ENCODE assay signal across 8 cellular contexts in genomic region chr20:53609501-53610445, GRCh38.
DNase-seq lines count a peak whose midpoint lies in the region; ATAC-seq and TF ChIP-seq lines count a peak whose summit lies in the region.

No MANE protein-coding gene starts in this region.

- H3K4me1 ChIP-seq in OCI-LY3 (ENCODE audit: low read length) (peaks cover 21% of the 10 kb centered on the region), iPS-15b (ENCODE audit: control insufficient read depth, insufficient read depth, low read length) (peaks cover 22% of the 10 kb centered on the region)

- H3K4me3 ChIP-seq in OCI-LY3 (ENCODE audit: low read length) (peak overlapping the region; percentile 11), iPS-15b (ENCODE audit: low read depth, low read length) (peak overlapping the region; percentile 16)

- H3K27me3 ChIP-seq in OCI-LY3 (ENCODE audit: low read depth, low read length) (no peaks in the 10 kb centered on the region), iPS-15b (ENCODE audit: control insufficient read depth, insufficient read depth, low read length) (no peaks in the 10 kb centered on the region)

- DNase-seq in DMS153 (lab: John Stamatoyannopoulos, UW): peak; percentile 97
- peak; percentile 58 for DNase-seq in activated T-helper 1 cell treated with Interleukin-2 at 50 U/mL for 16 hours (ENCODE audit: low read depth)
- DNase-seq in stimulated activated CD4-positive, alpha-beta T cell treated with anti-CD3 and anti-CD28 coated beads, Interleukin-2, amount 100 ng/mL, for 24 hours: peak; percentile 72 to 78
- no peak for DNase-seq in germinal center (ENCODE audit: low spot score)
- no peak for DNase-seq in COLO668 (lab: John Stamatoyannopoulos, UW; ENCODE audit: unreplicated experiment)

- ATAC-seq in HG03135 (IDR thresholded peaks at IDR 0.05; ENCODE audit: unreplicated experiment): peak; percentile 46

- no peaks in the 10 kb centered on the region for H3K79me2 ChIP-seq in OCI-LY3 (ENCODE audit: low read length)

- no peak overlapping the region for H3K27ac ChIP-seq in OCI-LY3 (ENCODE audit: low read length)

- no peaks in the 10 kb centered on the region for H3K36me3 ChIP-seq in OCI-LY3 (replicated peaks; ENCODE audit: low read depth, low read length)
- no peaks in the 10 kb centered on the region for H3K36me3 ChIP-seq in iPS-15b (ENCODE audit: control insufficient read depth, insufficient read depth, low read length)

- H2AFZ ChIP-seq in OCI-LY3 (ENCODE audit: low read depth, low read length): peak overlapping the region; percentile 45

- no peaks in the 10 kb centered on the region for H4K20me1 ChIP-seq in OCI-LY3 (ENCODE audit: insufficient read depth, low read length)

- TF ChIP-seq CTCF in OCI-LY3 (IDR thresholded peaks at IDR 0.05; ENCODE audit: low read depth, low read length): no peak

- H3K9ac ChIP-seq in OCI-LY3 (ENCODE audit: low read length) (peak overlapping the region; percentile 1; the same call in 1 of the 2 replicates), iPS-15b (ENCODE audit: low read depth, low read length) (no peak overlapping the region)

- peak overlapping the region; percentile 45 for H3K4me2 ChIP-seq in OCI-LY3 (ENCODE audit: low read length)

- no peaks in the 10 kb centered on the region for H3K9me3 ChIP-seq in OCI-LY3 (ENCODE audit: insufficient read depth, low read length)
- H3K9me3 ChIP-seq in iPS-15b (ENCODE audit: control insufficient read depth, insufficient read depth, low read length): no peaks in the 10 kb centered on the region

Comparison
In these comparisons a context has a peak if more than half of its experiments do, and no peak if none do; other contexts are left out.
1. DNase-seq: peak in DMS153 (single experiment), activated T-helper 1 cell treated with Interleukin-2 at 50 U/mL for 16 hours (single experiment) and stimulated activated CD4-positive, alpha-beta T cell treated with anti-CD3 and anti-CD28 coated beads, Interleukin-2, amount 100 ng/mL, for 24 hours (2 of 2); none in germinal center (single experiment) and COLO668 (single experiment).